1 cellular context compared by ENCODE assay signal in the genomic region with DNA sequence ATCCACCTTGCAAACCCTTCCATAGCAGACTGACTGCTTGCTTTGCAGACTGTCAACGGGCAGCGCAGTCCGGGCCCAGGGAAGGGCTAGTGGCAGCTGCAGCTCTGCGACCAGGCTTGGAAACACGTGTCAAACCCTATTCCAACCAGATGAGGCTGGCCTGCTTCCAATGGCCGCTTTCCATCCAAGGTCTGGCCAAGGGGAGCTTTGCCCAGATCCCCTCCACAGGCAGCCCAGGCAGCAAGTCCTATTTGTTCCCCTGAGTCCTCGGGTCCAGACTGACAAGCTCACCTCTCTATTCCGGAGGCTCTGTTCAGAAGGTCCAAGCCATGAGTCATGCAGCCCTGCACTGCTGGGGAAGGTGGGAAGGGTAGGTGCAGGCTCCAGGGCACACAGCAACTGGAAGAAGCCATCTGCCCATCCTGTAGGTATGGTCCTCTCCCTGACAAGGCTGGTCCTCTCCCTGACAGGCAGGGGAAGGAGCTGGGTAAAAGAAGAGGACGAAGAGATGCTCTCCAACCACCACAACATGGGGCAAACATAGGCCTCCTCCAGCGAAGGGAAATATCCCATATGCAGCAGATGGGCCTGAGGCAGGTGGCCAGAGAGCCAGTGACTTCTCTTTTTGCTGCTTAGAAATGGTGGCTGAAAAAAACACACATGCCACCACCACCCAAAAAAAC.
A peak's percentile ranks its signal among the peaks of the same experiment; 100 is the strongest.
TF ChIP-seq lines count a peak whose summit lies in the region.

No MANE protein-coding gene starts in this region.

TF ChIP-seq in HepG2, 621 proteins besides CTCF, POLR2A, EP300 and RAD21 (continues in another document):
- TF ChIP-seq, protein P1, sequence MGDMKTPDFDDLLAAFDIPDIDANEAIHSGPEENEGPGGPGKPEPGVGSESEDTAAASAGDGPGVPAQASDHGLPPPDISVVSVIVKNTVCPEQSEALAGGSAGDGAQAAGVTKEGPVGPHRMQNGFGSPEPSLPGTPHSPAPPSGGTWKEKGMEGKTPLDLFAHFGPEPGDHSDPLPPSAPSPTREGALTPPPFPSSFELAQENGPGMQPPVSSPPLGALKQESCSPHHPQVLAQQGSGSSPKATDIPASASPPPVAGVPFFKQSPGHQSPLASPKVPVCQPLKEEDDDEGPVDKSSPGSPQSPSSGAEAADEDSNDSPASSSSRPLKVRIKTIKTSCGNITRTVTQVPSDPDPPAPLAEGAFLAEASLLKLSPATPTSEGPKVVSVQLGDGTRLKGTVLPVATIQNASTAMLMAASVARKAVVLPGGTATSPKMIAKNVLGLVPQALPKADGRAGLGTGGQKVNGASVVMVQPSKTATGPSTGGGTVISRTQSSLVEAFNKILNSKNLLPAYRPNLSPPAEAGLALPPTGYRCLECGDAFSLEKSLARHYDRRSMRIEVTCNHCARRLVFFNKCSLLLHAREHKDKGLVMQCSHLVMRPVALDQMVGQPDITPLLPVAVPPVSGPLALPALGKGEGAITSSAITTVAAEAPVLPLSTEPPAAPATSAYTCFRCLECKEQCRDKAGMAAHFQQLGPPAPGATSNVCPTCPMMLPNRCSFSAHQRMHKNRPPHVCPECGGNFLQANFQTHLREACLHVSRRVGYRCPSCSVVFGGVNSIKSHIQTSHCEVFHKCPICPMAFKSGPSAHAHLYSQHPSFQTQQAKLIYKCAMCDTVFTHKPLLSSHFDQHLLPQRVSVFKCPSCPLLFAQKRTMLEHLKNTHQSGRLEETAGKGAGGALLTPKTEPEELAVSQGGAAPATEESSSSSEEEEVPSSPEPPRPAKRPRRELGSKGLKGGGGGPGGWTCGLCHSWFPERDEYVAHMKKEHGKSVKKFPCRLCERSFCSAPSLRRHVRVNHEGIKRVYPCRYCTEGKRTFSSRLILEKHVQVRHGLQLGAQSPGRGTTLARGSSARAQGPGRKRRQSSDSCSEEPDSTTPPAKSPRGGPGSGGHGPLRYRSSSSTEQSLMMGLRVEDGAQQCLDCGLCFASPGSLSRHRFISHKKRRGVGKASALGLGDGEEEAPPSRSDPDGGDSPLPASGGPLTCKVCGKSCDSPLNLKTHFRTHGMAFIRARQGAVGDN (CRISPR knock-in tag; IDR thresholded peaks at IDR 0.05): peak; percentile 70
- TF ChIP-seq, protein P2, sequence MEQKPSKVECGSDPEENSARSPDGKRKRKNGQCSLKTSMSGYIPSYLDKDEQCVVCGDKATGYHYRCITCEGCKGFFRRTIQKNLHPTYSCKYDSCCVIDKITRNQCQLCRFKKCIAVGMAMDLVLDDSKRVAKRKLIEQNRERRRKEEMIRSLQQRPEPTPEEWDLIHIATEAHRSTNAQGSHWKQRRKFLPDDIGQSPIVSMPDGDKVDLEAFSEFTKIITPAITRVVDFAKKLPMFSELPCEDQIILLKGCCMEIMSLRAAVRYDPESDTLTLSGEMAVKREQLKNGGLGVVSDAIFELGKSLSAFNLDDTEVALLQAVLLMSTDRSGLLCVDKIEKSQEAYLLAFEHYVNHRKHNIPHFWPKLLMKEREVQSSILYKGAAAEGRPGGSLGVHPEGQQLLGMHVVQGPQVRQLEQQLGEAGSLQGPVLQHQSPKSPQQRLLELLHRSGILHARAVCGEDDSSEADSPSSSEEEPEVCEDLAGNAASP (CRISPR knock-in tag; IDR thresholded peaks at IDR 0.05; ENCODE audit: borderline replicate concordance): no peak
- TF ChIP-seq, protein P3, sequence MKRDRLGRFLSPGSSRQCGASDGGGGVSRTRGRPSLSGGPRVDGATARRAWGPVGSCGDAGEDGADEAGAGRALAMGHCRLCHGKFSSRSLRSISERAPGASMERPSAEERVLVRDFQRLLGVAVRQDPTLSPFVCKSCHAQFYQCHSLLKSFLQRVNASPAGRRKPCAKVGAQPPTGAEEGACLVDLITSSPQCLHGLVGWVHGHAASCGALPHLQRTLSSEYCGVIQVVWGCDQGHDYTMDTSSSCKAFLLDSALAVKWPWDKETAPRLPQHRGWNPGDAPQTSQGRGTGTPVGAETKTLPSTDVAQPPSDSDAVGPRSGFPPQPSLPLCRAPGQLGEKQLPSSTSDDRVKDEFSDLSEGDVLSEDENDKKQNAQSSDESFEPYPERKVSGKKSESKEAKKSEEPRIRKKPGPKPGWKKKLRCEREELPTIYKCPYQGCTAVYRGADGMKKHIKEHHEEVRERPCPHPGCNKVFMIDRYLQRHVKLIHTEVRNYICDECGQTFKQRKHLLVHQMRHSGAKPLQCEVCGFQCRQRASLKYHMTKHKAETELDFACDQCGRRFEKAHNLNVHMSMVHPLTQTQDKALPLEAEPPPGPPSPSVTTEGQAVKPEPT (CRISPR knock-in tag; IDR thresholded peaks at IDR 0.05; ENCODE audit: low read depth): 0 out of 2 replicates have a peak, but pooled peaks have one; percentile 69
- TF ChIP-seq ZNF644 (CRISPR knock-in tag; IDR thresholded peaks at IDR 0.05; ENCODE audit: low read depth): peak; percentile 39
- peak; percentile 46; the same call in 1 of the 2 replicates for TF ChIP-seq SALL1 (CRISPR knock-in tag; IDR thresholded peaks at IDR 0.05)
- TF ChIP-seq ZNF563 (CRISPR knock-in tag; IDR thresholded peaks at IDR 0.05): peak; percentile 35; the same call in 1 of the 2 replicates
- TF ChIP-seq BORCS8-MEF2B (CRISPR knock-in tag; IDR thresholded peaks at IDR 0.05): 0 out of 2 replicates have a peak, but pooled peaks have one; percentile 29
- TF ChIP-seq PHB2 (IDR thresholded peaks at IDR 0.05; ENCODE audit: partially characterized antibody): no peak
- 0 out of 2 replicates have a peak, but pooled peaks have one; percentile 22 for TF ChIP-seq ETV5 (CRISPR knock-in tag; IDR thresholded peaks at IDR 0.05; ENCODE audit: borderline replicate concordance)
- no peak for TF ChIP-seq RFX3 (CRISPR knock-in tag; IDR thresholded peaks at IDR 0.05)
- peak; percentile 66; the same call in 1 of the 2 replicates for TF ChIP-seq ZNF225 (CRISPR knock-in tag; IDR thresholded peaks at IDR 0.05)
- no peak for TF ChIP-seq ZMYM4 (CRISPR knock-in tag; IDR thresholded peaks at IDR 0.05)
- TF ChIP-seq ZNF75D (CRISPR knock-in tag; IDR thresholded peaks at IDR 0.05; ENCODE audit: borderline replicate concordance): no peak
- 0 out of 2 replicates have a peak, but pooled peaks have one; percentile 18 for TF ChIP-seq ZC3H4 (CRISPR knock-in tag; IDR thresholded peaks at IDR 0.05; ENCODE audit: borderline replicate concordance)
- 0 out of 2 replicates have a peak, but pooled peaks have one; percentile 48 for TF ChIP-seq TBX2 (CRISPR knock-in tag; IDR thresholded peaks at IDR 0.05; ENCODE audit: borderline replicate concordance)
- TF ChIP-seq, protein P4, sequence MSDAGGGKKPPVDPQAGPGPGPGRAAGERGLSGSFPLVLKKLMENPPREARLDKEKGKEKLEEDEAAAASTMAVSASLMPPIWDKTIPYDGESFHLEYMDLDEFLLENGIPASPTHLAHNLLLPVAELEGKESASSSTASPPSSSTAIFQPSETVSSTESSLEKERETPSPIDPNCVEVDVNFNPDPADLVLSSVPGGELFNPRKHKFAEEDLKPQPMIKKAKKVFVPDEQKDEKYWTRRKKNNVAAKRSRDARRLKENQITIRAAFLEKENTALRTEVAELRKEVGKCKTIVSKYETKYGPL (CRISPR knock-in tag; IDR thresholded peaks at IDR 0.05): no peak
- peak; percentile 72; the same call in 1 of the 2 replicates for TF ChIP-seq JUND (CRISPR knock-in tag; IDR thresholded peaks at IDR 0.05)
- TF ChIP-seq PCBP1 (IDR thresholded peaks at IDR 0.05; ENCODE audit: borderline replicate concordance, low read depth, low read length): no peak
- TF ChIP-seq, protein P5, sequence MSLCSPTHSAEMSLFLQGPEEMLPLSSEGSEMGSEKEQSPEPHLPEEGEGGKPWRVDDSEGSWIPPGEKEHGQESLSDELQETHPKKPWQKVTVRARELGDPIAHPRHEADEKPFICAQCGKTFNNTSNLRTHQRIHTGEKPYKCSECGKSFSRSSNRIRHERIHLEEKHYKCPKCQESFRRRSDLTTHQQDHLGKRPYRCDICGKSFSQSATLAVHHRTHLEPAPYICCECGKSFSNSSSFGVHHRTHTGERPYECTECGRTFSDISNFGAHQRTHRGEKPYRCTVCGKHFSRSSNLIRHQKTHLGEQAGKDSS (CRISPR knock-in tag; IDR thresholded peaks at IDR 0.05; ENCODE audit: borderline replicate concordance, low read depth): 0 out of 2 replicates have a peak, but pooled peaks have one; percentile 23
- TF ChIP-seq, protein P6, sequence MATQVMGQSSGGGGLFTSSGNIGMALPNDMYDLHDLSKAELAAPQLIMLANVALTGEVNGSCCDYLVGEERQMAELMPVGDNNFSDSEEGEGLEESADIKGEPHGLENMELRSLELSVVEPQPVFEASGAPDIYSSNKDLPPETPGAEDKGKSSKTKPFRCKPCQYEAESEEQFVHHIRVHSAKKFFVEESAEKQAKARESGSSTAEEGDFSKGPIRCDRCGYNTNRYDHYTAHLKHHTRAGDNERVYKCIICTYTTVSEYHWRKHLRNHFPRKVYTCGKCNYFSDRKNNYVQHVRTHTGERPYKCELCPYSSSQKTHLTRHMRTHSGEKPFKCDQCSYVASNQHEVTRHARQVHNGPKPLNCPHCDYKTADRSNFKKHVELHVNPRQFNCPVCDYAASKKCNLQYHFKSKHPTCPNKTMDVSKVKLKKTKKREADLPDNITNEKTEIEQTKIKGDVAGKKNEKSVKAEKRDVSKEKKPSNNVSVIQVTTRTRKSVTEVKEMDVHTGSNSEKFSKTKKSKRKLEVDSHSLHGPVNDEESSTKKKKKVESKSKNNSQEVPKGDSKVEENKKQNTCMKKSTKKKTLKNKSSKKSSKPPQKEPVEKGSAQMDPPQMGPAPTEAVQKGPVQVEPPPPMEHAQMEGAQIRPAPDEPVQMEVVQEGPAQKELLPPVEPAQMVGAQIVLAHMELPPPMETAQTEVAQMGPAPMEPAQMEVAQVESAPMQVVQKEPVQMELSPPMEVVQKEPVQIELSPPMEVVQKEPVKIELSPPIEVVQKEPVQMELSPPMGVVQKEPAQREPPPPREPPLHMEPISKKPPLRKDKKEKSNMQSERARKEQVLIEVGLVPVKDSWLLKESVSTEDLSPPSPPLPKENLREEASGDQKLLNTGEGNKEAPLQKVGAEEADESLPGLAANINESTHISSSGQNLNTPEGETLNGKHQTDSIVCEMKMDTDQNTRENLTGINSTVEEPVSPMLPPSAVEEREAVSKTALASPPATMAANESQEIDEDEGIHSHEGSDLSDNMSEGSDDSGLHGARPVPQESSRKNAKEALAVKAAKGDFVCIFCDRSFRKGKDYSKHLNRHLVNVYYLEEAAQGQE (IDR thresholded peaks at IDR 0.05; ENCODE audit: borderline replicate concordance in 1 of 2, low read depth in 1 of 2, low read length in 2 of 2): no peak
- TF ChIP-seq ZNF589 (CRISPR knock-in tag; conservative IDR thresholded peaks at IDR 0.05): no peak
- no peak for TF ChIP-seq NONO (IDR thresholded peaks at IDR 0.05)
- TF ChIP-seq NONO (CRISPR knock-in tag; conservative IDR thresholded peaks at IDR 0.05): no peak
- no peak for TF ChIP-seq IRX3 (CRISPR knock-in tag; IDR thresholded peaks at IDR 0.05; ENCODE audit: borderline replicate concordance, low read depth)
- TF ChIP-seq SOX5 (CRISPR knock-in tag; IDR thresholded peaks at IDR 0.05; ENCODE audit: borderline replicate concordance): peak; percentile 28; the same call in 1 of the 2 replicates
- TF ChIP-seq POLR2AphosphoS2 (IDR thresholded peaks at IDR 0.05; ENCODE audit: low read depth, low read length): no peak
- TF ChIP-seq CBX5 (CRISPR knock-in tag; IDR thresholded peaks at IDR 0.05; ENCODE audit: borderline replicate concordance): 0 out of 2 replicates have a peak, but pooled peaks have one; percentile 26
- 0 out of 2 replicates have a peak, but pooled peaks have one; percentile 36 for TF ChIP-seq RXRA (CRISPR knock-in tag; IDR thresholded peaks at IDR 0.05)
- TF ChIP-seq ZNF33B (CRISPR knock-in tag; IDR thresholded peaks at IDR 0.05): peak; percentile 48; the same call in 1 of the 2 replicates
- no peak for TF ChIP-seq SCMH1 (CRISPR knock-in tag; IDR thresholded peaks at IDR 0.05; ENCODE audit: borderline replicate concordance)
- TF ChIP-seq TEAD3 (CRISPR knock-in tag; optimal IDR thresholded peaks at IDR 0.05; ENCODE audit: borderline replicate concordance): peak; percentile 33
- TF ChIP-seq FOXO1 (CRISPR knock-in tag; IDR thresholded peaks at IDR 0.05): peak; percentile 31; the same call in 1 of the 2 replicates
- no peak for TF ChIP-seq ZNF251 (CRISPR knock-in tag; IDR thresholded peaks at IDR 0.05)
- TF ChIP-seq, protein P7, sequence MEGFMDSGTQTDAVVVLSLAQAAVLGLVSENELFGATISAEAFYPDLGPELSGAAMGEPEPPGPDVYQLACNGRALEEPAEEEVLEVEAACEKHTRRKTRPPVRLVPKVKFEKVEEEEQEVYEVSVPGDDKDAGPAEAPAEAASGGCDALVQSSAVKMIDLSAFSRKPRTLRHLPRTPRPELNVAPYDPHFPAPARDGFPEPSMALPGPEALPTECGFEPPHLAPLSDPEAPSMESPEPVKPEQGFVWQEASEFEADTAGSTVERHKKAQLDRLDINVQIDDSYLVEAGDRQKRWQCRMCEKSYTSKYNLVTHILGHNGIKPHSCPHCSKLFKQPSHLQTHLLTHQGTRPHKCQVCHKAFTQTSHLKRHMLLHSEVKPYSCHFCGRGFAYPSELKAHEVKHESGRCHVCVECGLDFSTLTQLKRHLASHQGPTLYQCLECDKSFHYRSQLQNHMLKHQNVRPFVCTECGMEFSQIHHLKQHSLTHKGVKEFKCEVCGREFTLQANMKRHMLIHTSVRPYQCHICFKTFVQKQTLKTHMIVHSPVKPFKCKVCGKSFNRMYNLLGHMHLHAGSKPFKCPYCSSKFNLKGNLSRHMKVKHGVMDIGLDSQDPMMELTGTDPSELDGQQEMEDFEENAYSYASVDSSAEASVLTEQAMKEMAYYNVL (CRISPR knock-in tag; IDR thresholded peaks at IDR 0.05; ENCODE audit: borderline replicate concordance): peak; percentile 54; the same call in 1 of the 2 replicates
- TF ChIP-seq GATAD2A (CRISPR knock-in tag; IDR thresholded peaks at IDR 0.05): peak; percentile 45; the same call in 1 of the 2 replicates
- no peak for TF ChIP-seq ZNF670 (CRISPR knock-in tag; IDR thresholded peaks at IDR 0.05; ENCODE audit: borderline replicate concordance)
- TF ChIP-seq ZSCAN25 (CRISPR knock-in tag; IDR thresholded peaks at IDR 0.05): 0 out of 2 replicates have a peak, but pooled peaks have one; percentile 71
- TF ChIP-seq, protein P8, sequence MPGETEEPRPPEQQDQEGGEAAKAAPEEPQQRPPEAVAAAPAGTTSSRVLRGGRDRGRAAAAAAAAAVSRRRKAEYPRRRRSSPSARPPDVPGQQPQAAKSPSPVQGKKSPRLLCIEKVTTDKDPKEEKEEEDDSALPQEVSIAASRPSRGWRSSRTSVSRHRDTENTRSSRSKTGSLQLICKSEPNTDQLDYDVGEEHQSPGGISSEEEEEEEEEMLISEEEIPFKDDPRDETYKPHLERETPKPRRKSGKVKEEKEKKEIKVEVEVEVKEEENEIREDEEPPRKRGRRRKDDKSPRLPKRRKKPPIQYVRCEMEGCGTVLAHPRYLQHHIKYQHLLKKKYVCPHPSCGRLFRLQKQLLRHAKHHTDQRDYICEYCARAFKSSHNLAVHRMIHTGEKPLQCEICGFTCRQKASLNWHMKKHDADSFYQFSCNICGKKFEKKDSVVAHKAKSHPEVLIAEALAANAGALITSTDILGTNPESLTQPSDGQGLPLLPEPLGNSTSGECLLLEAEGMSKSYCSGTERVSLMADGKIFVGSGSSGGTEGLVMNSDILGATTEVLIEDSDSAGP (CRISPR knock-in tag; IDR thresholded peaks at IDR 0.05; ENCODE audit: borderline replicate concordance): 0 out of 2 replicates have a peak, but pooled peaks have one; percentile 37
- 0 out of 2 replicates have a peak, but pooled peaks have one; percentile 23 for TF ChIP-seq YEATS2 (CRISPR knock-in tag; IDR thresholded peaks at IDR 0.05; ENCODE audit: borderline replicate concordance)
